In the genomic region with DNA sequence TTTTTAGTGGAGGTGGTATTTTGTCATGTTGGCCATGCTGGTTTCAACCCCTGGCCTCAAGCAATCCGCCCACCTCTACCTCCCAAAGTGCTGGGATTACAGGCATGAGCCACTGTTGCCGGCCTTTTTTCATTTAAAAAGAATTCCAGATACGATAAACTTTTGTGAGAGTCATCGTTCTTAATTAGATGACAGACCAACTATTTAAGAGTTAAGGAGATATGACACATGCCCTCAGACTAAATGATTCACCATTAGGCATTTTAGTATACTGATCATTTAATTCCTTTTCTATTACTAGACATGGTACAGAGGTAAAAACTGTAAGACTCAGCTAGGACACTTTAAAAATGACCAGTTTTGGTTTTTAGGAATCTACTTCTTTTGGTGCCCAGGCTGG, we compare ENCODE assay signal across 11 cellular contexts. TPM values are rescaled to one million over a fixed set of nuclear protein-coding genes. Genes with fewer than 3 reads are reported as not detected.
A peak's percentile ranks its signal among the peaks of the same experiment; 100 is the strongest.
DNase-seq lines count a peak whose midpoint lies in the region; ATAC-seq, FAIRE-seq and TF ChIP-seq lines count a peak whose summit lies in the region.
"Had no signal": no experiment of that assay in that cellular context is flagged by ENCODE, and none has a peak within 500 bp of the region (broad histone marks: within the 10 kb centered on the region; RNA-seq: fewer than 3 reads in every experiment).

No MANE protein-coding gene starts in this region.

- no peak overlapping the region for H2AFZ ChIP-seq in keratinocyte (ENCODE audit: control insufficient read depth, low read length)

- H3K9me1 ChIP-seq in keratinocyte (ENCODE audit: control insufficient read depth, extremely low read depth, insufficient read depth, low read length), result no peaks in the 10 kb centered on the region

- DNase-seq in A549 (ENCODE audit: low read depth in 1 of 2, low spot score in 1 of 2), result no peak
- DNase-seq in GM04504 (ENCODE audit: low read depth), result peak; percentile 65
- DNase-seq in keratinocyte (ENCODE audit: low read depth, low spot score), result no peak
- no peak for DNase-seq in NCI-H748 treated with DMSO at 0.1 percent for 48 hours (lab: John Stamatoyannopoulos, UW)
- DNase-seq in sigmoid colon, result no peak
- no peak for DNase-seq in dermis blood vessel endothelial cell
- no peak for DNase-seq in SJCRH30
- DNase-seq: cortex of kidney, right cardiac atrium had no signal

- TF ChIP-seq EP300 in A549 (IDR thresholded peaks at IDR 0.05) (no peak), sigmoid colon (IDR thresholded peaks at IDR 0.05) (no peak)

- CTCF ChIA-PET in A549 (lab: Yijun Ruan, JAX), result interaction anchor here (1.3 kb wide), 1 partner anchor 23 kb away, joined by 4 read pairs; no protein-coding TSS in a partner anchor

- no peak for TF ChIP-seq RAD21 in A549 (conservative IDR thresholded peaks at IDR 0.05 in 1 of 2, IDR thresholded peaks at IDR 0.05 in 1 of 2)

- H3K4me3 ChIP-seq in A549 (no peak overlapping the region), keratinocyte (ENCODE audit: control insufficient read depth in 2 of 3, extremely low read depth in 1 of 3, insufficient read depth in 2 of 3, low read depth in 1 of 3, low read length in 3 of 3) (peak overlapping the region; percentile 8 to 47 (median 43)), sigmoid colon (no peak overlapping the region), SJCRH30 (no peak overlapping the region)

- H3K4me1 ChIP-seq in A549 (peaks cover 16% of the 10 kb centered on the region), keratinocyte (ENCODE audit: control insufficient read depth, extremely low read depth, insufficient read depth, low read length) (peaks cover 29% of the 10 kb centered on the region), sigmoid colon (peaks cover 0 to 33% (median 20%) of the 10 kb centered on the region in 4 donors), SJCRH30 (peaks cover 16% of the 10 kb centered on the region)

- TF ChIP-seq CTCF in A549 (IDR thresholded peaks at IDR 0.05) (no peak), VCaP (conservative IDR thresholded peaks at IDR 0.05) (no peak), keratinocyte (optimal IDR thresholded peaks at IDR 0.05 in 1 of 3, IDR thresholded peaks at IDR 0.05 in 1 of 3, conservative IDR thresholded peaks at IDR 0.05 in 1 of 3; ENCODE audit: extremely low read depth in 1 of 3, insufficient read depth in 2 of 3, low read length in 3 of 3) (no peak), sigmoid colon (IDR thresholded peaks at IDR 0.05) (no peak)

- H3K9ac ChIP-seq in keratinocyte (ENCODE audit: control insufficient read depth, extremely low read depth, insufficient read depth, low read length), result peak overlapping the region; percentile 61

- H3K27me3 ChIP-seq in keratinocyte (ENCODE audit: control insufficient read depth, extremely low read depth, insufficient read depth, low read length) (no peaks in the 10 kb centered on the region), sigmoid colon (no peaks in the 10 kb centered on the region), SJCRH30 (no peaks in the 10 kb centered on the region)

- ATAC-seq in A549, result no peak
- ATAC-seq: right cardiac atrium had no signal

- H3K9me3 ChIP-seq in A549, result no peaks in the 10 kb centered on the region
- H3K9me3 ChIP-seq in keratinocyte (ENCODE audit: control insufficient read depth, low read depth, low read length), result no peaks in the 10 kb centered on the region
- no peaks in the 10 kb centered on the region for H3K9me3 ChIP-seq in sigmoid colon
- H3K9me3 ChIP-seq in SJCRH30 (replicated peaks), result no peaks in the 10 kb centered on the region

- peaks cover 0 to 4% of the 10 kb centered on the region in 2 experiments for H3K36me3 ChIP-seq in keratinocyte (ENCODE audit: control insufficient read depth in 2 of 2, extremely low read depth in 1 of 2, insufficient read depth in 2 of 2, low read length in 2 of 2)
- peaks cover 0 to 6% (median 0%) of the 10 kb centered on the region in 4 donors for H3K36me3 ChIP-seq in sigmoid colon
- peaks cover 2% of the 10 kb centered on the region; the same call in 1 of the 2 replicates for H3K36me3 ChIP-seq in SJCRH30

- peaks cover 44% of the 10 kb centered on the region for H3K79me2 ChIP-seq in keratinocyte (ENCODE audit: control insufficient read depth, insufficient read depth, low read length)

- H3K27ac ChIP-seq in A549 (no peak overlapping the region), VCaP (peak overlapping the region; percentile 86), keratinocyte (ENCODE audit: control insufficient read depth, insufficient read depth, low read length) (peak overlapping the region; percentile 88), sigmoid colon (peak overlapping the region in 1 of 4 donors; percentile 27), SJCRH30 (no peak overlapping the region)

- POLR2A ChIA-PET in A549 (lab: Yijun Ruan, JAX), result no interaction called here

- 0 out of 3 replicates have a peak overlapping the region, but pooled peaks have one; percentile 0 for H3K4me2 ChIP-seq in A549
- peak overlapping the region; percentile 85 for H3K4me2 ChIP-seq in keratinocyte (ENCODE audit: control insufficient read depth, extremely low read depth, insufficient read depth, low read depth, low read length)

- TF ChIP-seq POLR2A in A549 (IDR thresholded peaks at IDR 0.05; ENCODE audit: low read length) (no peak), sigmoid colon (IDR thresholded peaks at IDR 0.05) (no peak)

- no peaks in the 10 kb centered on the region for H4K20me1 ChIP-seq in keratinocyte (ENCODE audit: control insufficient read depth, extremely low read depth, insufficient read depth, low read length)

- FAIRE-seq in A549 (lab: Jason Lieb, UNC), result no peak
- FAIRE-seq in keratinocyte (lab: Jason Lieb, UNC), result no peak
- FAIRE-seq: islet of Langerhans had no signal

- dilution Hi-C loops in keratinocyte (cut with MboI; ENCODE audit: extremely low pct_ligation_motif_present, low sequenced_read_pairs), result no loop called here

- intact Hi-C loops in sigmoid colon (cut with DNase I), result no loop called here

- 59% methylated on average over 4 of the region's 4 CpGs for WGBS in A549 (ENCODE audit: missing lambda C conversion rate)
- WGBS in sigmoid colon, 2 donors, result 92 to 93% methylated on average over 4 of the region's 4 CpGs

RNA-seq across cellular contexts. Expression of a gene that starts 2.4 kb away (rescaled TPM):
- 19.8 and 23.8 TPM in 2 replicates for polyA plus RNA-seq in A549 (2011; rRNA removed)
- 12.6 and 20.6 TPM in 2 replicates for polyA plus RNA-seq in A549 (2012; cell fraction: cytosol; rRNA removed)
- 27.1 and 34.3 TPM in 2 replicates for polyA plus RNA-seq in A549 (2012; cell fraction: nucleus; rRNA removed)
- polyA plus RNA-seq in A549 (2017; fragmentation: RNase III; extraction: RNeasy Plus Mini Kit Qiagen cat#74134 plus additional on column Dnase treatment), result 11.5 to 13.0 TPM (median 12.1 TPM) in 3 replicates
- 21.4 and 28.1 TPM in 2 replicates for polyA minus RNA-seq in A549 (2011; rRNA and poly(A)+ RNA removed)
- polyA plus RNA-seq in keratinocyte, result 72.5 to 74.7 TPM (median 73.1 TPM) in 3 replicates
- 129 TPM for polyA plus RNA-seq in keratinocyte (2011; ENCODE audit: low read depth)
- 56.9 and 78.3 TPM in 2 replicates for polyA plus RNA-seq in keratinocyte (2011; cell fraction: cytosol; rRNA removed)
- 81.4 and 85.6 TPM in 2 replicates for polyA plus RNA-seq in keratinocyte (2011; cell fraction: nucleus; rRNA removed)
- polyA plus RNA-seq in keratinocyte (2012; ENCODE audit: low replicate concordance), result 47.4 and 51.3 TPM in 2 replicates
- 60.3 to 122 TPM (median 76.9 TPM) in 3 replicates for polyA minus RNA-seq in keratinocyte
- polyA minus RNA-seq in keratinocyte (2011; cell fraction: cytosol; rRNA and poly(A)+ RNA removed), result 76.0 TPM
- polyA minus RNA-seq in keratinocyte (2011; cell fraction: nucleus; rRNA and poly(A)+ RNA removed), result 42.0 and 50.9 TPM in 2 replicates
- total RNA-seq in sigmoid colon, result 10 to 100 TPM; 72.4 to 85.3 (median 76.0) TPM
- polyA plus RNA-seq in sigmoid colon, result 10 to 100 TPM; 21.6 to 37.5 (median 31.3) TPM
- 68.9 and 86.0 TPM in 2 replicates for total RNA-seq in dermis blood vessel endothelial cell
- 32.7 and 37.4 TPM in 2 replicates for total RNA-seq in SJCRH30 (2014; rRNA removed; shearing (Covaris generic))

RNA-seq across cellular contexts. Expression of a gene that starts 5.4 kb away (rescaled TPM):
- polyA plus RNA-seq in A549 (2011; rRNA removed) (38.0 and 44.3 TPM in 2 replicates), A549 (2017; fragmentation: RNase III; extraction: RNeasy Plus Mini Kit Qiagen cat#74134 plus additional on column Dnase treatment) (17.9 to 19.1 TPM (median 18.5 TPM) in 3 replicates), keratinocyte (19.1 to 30.3 TPM (median 25.9 TPM) in 3 replicates), sigmoid colon (10 to 100 TPM in 1 of 3 donors, 1 to 10 TPM in 2; 6.0 to 25.2 (median 7.9) TPM)
- polyA plus RNA-seq in A549 (2012; cell fraction: cytosol; rRNA removed), result 18.8 and 21.3 TPM in 2 replicates
- 29.8 and 37.0 TPM in 2 replicates for polyA plus RNA-seq in A549 (2012; cell fraction: nucleus; rRNA removed)
- 40.5 and 41.4 TPM in 2 replicates for polyA minus RNA-seq in A549 (2011; rRNA and poly(A)+ RNA removed)
- polyA plus RNA-seq in keratinocyte (2011; ENCODE audit: low read depth), result 18.7 TPM
- polyA plus RNA-seq in keratinocyte (2011; cell fraction: cytosol; rRNA removed), result 19.5 and 27.1 TPM in 2 replicates
- 63.3 and 65.3 TPM in 2 replicates for polyA plus RNA-seq in keratinocyte (2011; cell fraction: nucleus; rRNA removed)
- polyA plus RNA-seq in keratinocyte (2012; ENCODE audit: low replicate concordance), result 13.9 and 20.3 TPM in 2 replicates
- polyA minus RNA-seq in keratinocyte, result 30.6 to 55.7 TPM (median 36.0 TPM) in 3 replicates
- 11.5 TPM for polyA minus RNA-seq in keratinocyte (2011; cell fraction: cytosol; rRNA and poly(A)+ RNA removed)
- 34.0 and 63.8 TPM in 2 replicates for polyA minus RNA-seq in keratinocyte (2011; cell fraction: nucleus; rRNA and poly(A)+ RNA removed)
- total RNA-seq in sigmoid colon (10 to 100 TPM; 26.7 to 54.6 (median 35.1) TPM), dermis blood vessel endothelial cell (54.6 and 61.4 TPM in 2 replicates)
- 31.4 and 38.0 TPM in 2 replicates for total RNA-seq in SJCRH30 (2014; rRNA removed; shearing (Covaris generic))

RNA-seq across cellular contexts. Expression of a gene that starts 46.7 kb away (rescaled TPM):
- polyA plus RNA-seq in A549 (2011; rRNA removed), result 22.6 and 23.1 TPM in 2 replicates
- 13.4 and 16.2 TPM in 2 replicates for polyA plus RNA-seq in A549 (2012; cell fraction: cytosol; rRNA removed)
- 9.8 and 19.3 TPM in 2 replicates for polyA plus RNA-seq in A549 (2012; cell fraction: nucleus; rRNA removed)
- polyA plus RNA-seq in A549 (2017; fragmentation: RNase III; extraction: RNeasy Plus Mini Kit Qiagen cat#74134 plus additional on column Dnase treatment), result 12.4 to 14.5 TPM (median 13.3 TPM) in 3 replicates
- polyA minus RNA-seq in A549 (2011; rRNA and poly(A)+ RNA removed), result 8.3 and 10.7 TPM in 2 replicates
- polyA plus RNA-seq in keratinocyte, result 4.8 to 10.9 TPM (median 7.3 TPM) in 3 replicates
- 2.5 TPM for polyA plus RNA-seq in keratinocyte (2011; ENCODE audit: low read depth)
- 6.6 and 7.6 TPM in 2 replicates for polyA plus RNA-seq in keratinocyte (2011; cell fraction: cytosol; rRNA removed)
- 13.4 and 15.1 TPM in 2 replicates for polyA plus RNA-seq in keratinocyte (2011; cell fraction: nucleus; rRNA removed)
- polyA plus RNA-seq in keratinocyte (2012; ENCODE audit: low replicate concordance), result 3.0 and 13.9 TPM in 2 replicates
- polyA minus RNA-seq in keratinocyte, result 3.2 to 4.8 TPM (median 4.6 TPM) in 3 replicates
- 10.7 TPM for polyA minus RNA-seq in keratinocyte (2011; cell fraction: cytosol; rRNA and poly(A)+ RNA removed)
- 3.3 TPM in 2 replicates for polyA minus RNA-seq in keratinocyte (2011; cell fraction: nucleus; rRNA and poly(A)+ RNA removed)
- 10 to 100 TPM in 3 of 4 donors, 1 to 10 TPM in 1; 9.6 to 20.1 (median 17.0) TPM for total RNA-seq in sigmoid colon
- polyA plus RNA-seq in sigmoid colon, result 10 to 100 TPM in 1 of 3 donors, 1 to 10 TPM in 2; 3.0 to 11.3 (median 8.4) TPM
- total RNA-seq in dermis blood vessel endothelial cell, result 12.6 and 23.5 TPM in 2 replicates
- 12.3 and 13.1 TPM in 2 replicates for total RNA-seq in SJCRH30 (2014; rRNA removed; shearing (Covaris generic))

Comparison
In these comparisons a context has a peak if more than half of its experiments do, and no peak if none do; other contexts are left out.
1. H3K27ac ChIP-seq: peak in VCaP (single experiment) and keratinocyte (single experiment); none in A549 (0 of 2) and SJCRH30 (single experiment).
2. H3K4me3 ChIP-seq: peak in keratinocyte (3 of 3); none in A549 (single experiment), sigmoid colon (0 of 4) and SJCRH30 (single experiment).